In the genomic region with DNA sequence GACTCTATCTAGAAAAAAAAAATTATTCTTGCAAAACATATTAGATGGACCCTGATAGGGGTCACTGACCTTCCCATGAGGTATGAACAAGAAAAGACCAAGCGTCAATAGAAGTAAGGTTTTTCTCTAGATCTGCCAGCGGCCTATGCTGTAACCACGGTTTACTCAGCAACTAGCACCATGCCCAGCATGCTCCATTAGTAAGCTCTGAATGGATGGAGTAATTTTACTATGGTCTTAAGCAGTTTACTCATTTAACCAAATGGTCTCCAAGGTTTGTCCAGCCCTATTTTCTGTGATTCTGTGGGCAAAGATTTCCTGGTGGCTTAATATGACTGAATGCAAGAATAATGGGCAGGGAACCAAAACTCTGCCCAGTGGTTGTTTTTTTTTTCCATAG, we compare ENCODE assay signal across 14 cellular contexts.
DNase-seq lines count a peak whose midpoint lies in the region; ATAC-seq and TF ChIP-seq lines count a peak whose summit lies in the region.
"Had no signal": no experiment of that assay in that cellular context is flagged by ENCODE, and none has a peak within 500 bp of the region (broad histone marks: within the 10 kb centered on the region; RNA-seq: fewer than 3 reads in every experiment).

No MANE protein-coding gene starts in this region.

- TF ChIP-seq POLR2A in vagina (IDR thresholded peaks at IDR 0.05) = no peak

- H3K4me3 ChIP-seq in endodermal cell (ENCODE audit: low read length) (no peak overlapping the region), vagina (no peak overlapping the region), PC-9 (no peak overlapping the region)

- H2AFZ ChIP-seq in PC-9 = no peak overlapping the region

- H3K9ac ChIP-seq in endodermal cell (ENCODE audit: extremely low read depth, low read length, poor library complexity, severe bottlenecking) = no peak overlapping the region

- in situ Hi-C loops in Caki2 (cut with HindIII; ENCODE audit: low pct_unique_long_range_greater_than_20kb, low sequenced_read_pairs) = no loop called here

- H3K36me3 Mint-ChIP-seq in endodermal cell (ENCODE audit: low read depth) = no peaks in the 10 kb centered on the region
- no peaks in the 10 kb centered on the region for H3K36me3 Mint-ChIP-seq in activated CD8-positive, alpha-beta T cell treated with anti-CD3 and anti-CD28 coated beads, Interleukin-2, amount 10 ng/mL, durations not matched to agents 7 days and 5 days (ENCODE audit: low read depth)
- H3K36me3 Mint-ChIP-seq: CD4-positive, alpha-beta memory T cell had no signal

- no peak for ATAC-seq in activated CD8-positive, alpha-beta T cell treated with anti-CD3 and anti-CD28 coated beads, Interleukin-2, amount 10 ng/mL, durations not matched to agents 7 days and 5 days
- ATAC-seq: HCT116, HepG2 had no signal

- H3K4me1 ChIP-seq in endodermal cell (ENCODE audit: control insufficient read depth, insufficient read depth, low read length) = peaks cover 5% of the 10 kb centered on the region
- no peaks in the 10 kb centered on the region for H3K4me1 ChIP-seq in vagina
- peaks cover 13% of the 10 kb centered on the region for H3K4me1 ChIP-seq in PC-9 (replicated peaks; ENCODE audit: insufficient read depth)
- H3K4me1 ChIP-seq: BE2C had no signal

- H3K27ac Mint-ChIP-seq in endodermal cell = no peak overlapping the region
- H3K27ac Mint-ChIP-seq in activated CD8-positive, alpha-beta T cell treated with anti-CD3 and anti-CD28 coated beads, Interleukin-2, amount 10 ng/mL, durations not matched to agents 7 days and 5 days = no peak overlapping the region
- H3K27ac Mint-ChIP-seq: CD4-positive, alpha-beta memory T cell had no signal

- peak; percentile 61 for DNase-seq in Caki2 (ENCODE audit: low read depth)
- peak; percentile 49 for DNase-seq in LHCN-M2 (ENCODE audit: low read depth)
- peak; percentile 18 for DNase-seq in endodermal cell
- peak; percentile 7 to 20 for DNase-seq in vagina (ENCODE audit: extremely low spot score in 2 of 2)
- no peak for DNase-seq in PC-9
- DNase-seq in NCI-H1417 treated with DMSO at 0.1 percent for 48 hours (lab: John Stamatoyannopoulos, UW) = no peak
- no peak for DNase-seq in activated CD8-positive, alpha-beta T cell treated with anti-CD3 and anti-CD28 coated beads, Interleukin-2, amount 10 ng/mL, durations not matched to agents 7 days and 5 days
- DNase-seq: BE2C; CD4-positive, alpha-beta memory T cell; DND-41; GDM1 had no signal

- H4K20me1 ChIP-seq in PC-9 (ENCODE audit: insufficient read depth) = no peaks in the 10 kb centered on the region

- H3F3A ChIP-seq in PC-9 (ENCODE audit: insufficient read depth, low read depth) = no peaks in the 10 kb centered on the region

- no peaks in the 10 kb centered on the region for H3K79me2 ChIP-seq in PC-9 (ENCODE audit: low read depth)

- POLR2A ChIA-PET in PC-9 (lab: Charles Lee; ENCODE audit: unreplicated experiment) = interaction anchor here (0.7 kb wide), 1 partner anchor 12 kb away, joined by 5 read pairs; no protein-coding TSS in a partner anchor
- POLR2A ChIA-PET in activated CD8-positive, alpha-beta T cell treated with anti-CD3 and anti-CD28 coated beads, Interleukin-2, amount 10 ng/mL, durations not matched to agents 7 days and 5 days (lab: Charles Lee) = interaction anchor here (1.3 kb wide), 1 partner anchor 113 kb away, joined by 4 read pairs; no protein-coding TSS in a partner anchor

- H3K27me3 ChIP-seq in endodermal cell (ENCODE audit: control insufficient read depth, insufficient read depth, low read length, poor library complexity, severe bottlenecking) (no peaks in the 10 kb centered on the region), vagina (no peaks in the 10 kb centered on the region), PC-9 (ENCODE audit: insufficient read depth, low read depth) (no peaks in the 10 kb centered on the region)
- H3K27me3 ChIP-seq: BE2C had no signal

- H3K27ac ChIP-seq in endodermal cell (ENCODE audit: low read depth, low read length) (no peak overlapping the region), vagina (no peak overlapping the region), PC-9 (no peak overlapping the region)
- H3K27ac ChIP-seq: C4-2B had no signal

- H3K27me3 Mint-ChIP-seq in endodermal cell (ENCODE audit: insufficient read depth) = no peaks in the 10 kb centered on the region
- H3K27me3 Mint-ChIP-seq in activated CD8-positive, alpha-beta T cell treated with anti-CD3 and anti-CD28 coated beads, Interleukin-2, amount 10 ng/mL, durations not matched to agents 7 days and 5 days (ENCODE audit: low read depth) = peaks cover 20% of the 10 kb centered on the region

- H3K4me3 Mint-ChIP-seq in endodermal cell = no peak overlapping the region
- no peak overlapping the region for H3K4me3 Mint-ChIP-seq in activated CD8-positive, alpha-beta T cell treated with anti-CD3 and anti-CD28 coated beads, Interleukin-2, amount 10 ng/mL, durations not matched to agents 7 days and 5 days
- H3K4me3 Mint-ChIP-seq: CD4-positive, alpha-beta memory T cell had no signal

- WGBS in endodermal cell (ENCODE audit: insufficient coverage in 1 of 2, insufficient read length in 1 of 2), 2 experiments = 95 to 100% methylated on average over 2 to 3 of the region's 3 CpGs

- H3K9me2 ChIP-seq in PC-9 (ENCODE audit: insufficient read depth) = no peaks in the 10 kb centered on the region

- no peak overlapping the region for H3K4me2 ChIP-seq in PC-9

- BruUV-seq in PC-9 (replicated peaks; lab: Mats Ljungman, UMichigan) = no TSS peak

- no peaks in the 10 kb centered on the region for H3K9me3 Mint-ChIP-seq in endodermal cell
- no peaks in the 10 kb centered on the region for H3K9me3 Mint-ChIP-seq in activated CD8-positive, alpha-beta T cell treated with anti-CD3 and anti-CD28 coated beads, Interleukin-2, amount 10 ng/mL, durations not matched to agents 7 days and 5 days (ENCODE audit: insufficient read depth)
- H3K9me3 Mint-ChIP-seq: CD4-positive, alpha-beta memory T cell had no signal

- TF ChIP-seq CTCF in endodermal cell (conservative IDR thresholded peaks at IDR 0.05) (no peak), vagina (IDR thresholded peaks at IDR 0.05) (no peak), PC-9 (conservative IDR thresholded peaks at IDR 0.05) (no peak)

- intact Hi-C loops in vagina (cut with DNase I) (no loop called here), PC-9 (cut with micrococcal nuclease; ENCODE audit: unreplicated experiment) (no loop called here)

- H3K9me3 ChIP-seq in endodermal cell (ENCODE audit: control insufficient read depth, low read length) = no peaks in the 10 kb centered on the region
- no peaks in the 10 kb centered on the region for H3K9me3 ChIP-seq in vagina
- no peaks in the 10 kb centered on the region for H3K9me3 ChIP-seq in PC-9 (ENCODE audit: insufficient read depth, low read depth)
- H3K9me3 ChIP-seq: BE2C had no signal

- H3K4me1 Mint-ChIP-seq in endodermal cell = peaks cover 40% of the 10 kb centered on the region
- peaks cover 40% of the 10 kb centered on the region for H3K4me1 Mint-ChIP-seq in activated CD8-positive, alpha-beta T cell treated with anti-CD3 and anti-CD28 coated beads, Interleukin-2, amount 10 ng/mL, durations not matched to agents 7 days and 5 days (ENCODE audit: low read depth)

- CTCF ChIA-PET in PC-9 (lab: Charles Lee) = no interaction called here
- CTCF ChIA-PET in activated CD8-positive, alpha-beta T cell treated with anti-CD3 and anti-CD28 coated beads, Interleukin-2, amount 10 ng/mL, durations not matched to agents 7 days and 5 days (lab: Charles Lee) = interaction anchor here (2.1 kb wide), 1 partner anchor 12 kb away, joined by 10 read pairs; no protein-coding TSS in a partner anchor

- H3K36me3 ChIP-seq in endodermal cell (ENCODE audit: control insufficient read depth, insufficient read depth, low read length) (no peaks in the 10 kb centered on the region), vagina (no peaks in the 10 kb centered on the region), PC-9 (ENCODE audit: low read depth) (no peaks in the 10 kb centered on the region)
- H3K36me3 ChIP-seq: BE2C had no signal

Comparison
In these comparisons a context has a peak if more than half of its experiments do, and no peak if none do; other contexts are left out.
1. DNase-seq: peak in Caki2 (single experiment), LHCN-M2 (single experiment), endodermal cell (single experiment) and vagina (2 of 2); none in PC-9 (0 of 2), NCI-H1417 treated with DMSO at 0.1 percent for 48 hours (single experiment) and activated CD8-positive, alpha-beta T cell treated with anti-CD3 and anti-CD28 coated beads, Interleukin-2, amount 10 ng/mL, durations not matched to agents 7 days and 5 days (single experiment).